In genomic region chr17:60600490-60601431, GRCh38 we compare ENCODE assay signal across 1 cellular context.
TF ChIP-seq lines count a peak whose summit lies in the region.

No MANE protein-coding gene starts in this region.

TF ChIP-seq in HEK293, 187 proteins besides CTCF, POLR2A, EP300 and RAD21 (continued from another document and continues in another):
- TF ChIP-seq ZSCAN5A (tag by site-specific recombination; IDR thresholded peaks at IDR 0.05) (no peak), ZSCAN30 (tag by site-specific recombination; IDR thresholded peaks at IDR 0.05) (0 out of 2 replicates have a peak, but pooled peaks have one; percentile 8), ZBTB21 (tag by site-specific recombination; IDR thresholded peaks at IDR 0.05) (no peak), KLF10 (tag by site-specific recombination; IDR thresholded peaks at IDR 0.05) (no peak), ZNF623 (tag by site-specific recombination; IDR thresholded peaks at IDR 0.05) (no peak), ZNF266 (tag by site-specific recombination; IDR thresholded peaks at IDR 0.05; ENCODE audit: low read depth) (no peak), PRDM10 (tag by site-specific recombination; IDR thresholded peaks at IDR 0.05) (peak; percentile 88), ZNF501 (tag by site-specific recombination; IDR thresholded peaks at IDR 0.05) (peak; percentile 46), FEZF1 (tag by site-specific recombination; IDR thresholded peaks at IDR 0.05) (no peak), ZNF18 (tag by site-specific recombination; IDR thresholded peaks at IDR 0.05) (no peak), ZNF571 (tag by site-specific recombination; IDR thresholded peaks at IDR 0.05) (no peak), ZNF776 (tag by site-specific recombination; IDR thresholded peaks at IDR 0.05; ENCODE audit: borderline replicate concordance) (no peak), ZNF830 (tag by site-specific recombination; IDR thresholded peaks at IDR 0.05; ENCODE audit: low read depth) (no peak), ZNF488 (tag by site-specific recombination; IDR thresholded peaks at IDR 0.05) (no peak), ZNF530 (tag by site-specific recombination; IDR thresholded peaks at IDR 0.05; ENCODE audit: low read depth) (no peak), ZNF585B (tag by site-specific recombination; IDR thresholded peaks at IDR 0.05) (no peak), ZNF248 (tag by site-specific recombination; IDR thresholded peaks at IDR 0.05) (no peak), MEIS1 (CRISPR knock-in tag; IDR thresholded peaks at IDR 0.05; ENCODE audit: borderline replicate concordance) (no peak), ZNF658 (tag by site-specific recombination; IDR thresholded peaks at IDR 0.05) (no peak), ZNF670 (tag by site-specific recombination; IDR thresholded peaks at IDR 0.05; ENCODE audit: low read depth) (no peak), ZNF660 (tag by site-specific recombination; IDR thresholded peaks at IDR 0.05) (peak; percentile 61; the same call in 1 of the 2 replicates), ZNF398 (tag by site-specific recombination; IDR thresholded peaks at IDR 0.05) (no peak), ZNF132 (tag by site-specific recombination; IDR thresholded peaks at IDR 0.05; ENCODE audit: borderline replicate concordance) (no peak), ZNF558 (tag by site-specific recombination; IDR thresholded peaks at IDR 0.05) (no peak), ZNF350 (tag by site-specific recombination; IDR thresholded peaks at IDR 0.05) (no peak), ZNF24 (tag by site-specific recombination; IDR thresholded peaks at IDR 0.05) (no peak), ZNF157 (tag by site-specific recombination; IDR thresholded peaks at IDR 0.05) (no peak), KLF7 (tag by site-specific recombination; IDR thresholded peaks at IDR 0.05; ENCODE audit: borderline replicate concordance) (no peak), ZNF747 (tag by site-specific recombination; IDR thresholded peaks at IDR 0.05) (no peak), ZNF704 (tag by site-specific recombination; IDR thresholded peaks at IDR 0.05) (no peak), ZBTB7A (tag by site-specific recombination; IDR thresholded peaks at IDR 0.05; ENCODE audit: low read depth) (no peak), REST (tag by site-specific recombination; IDR thresholded peaks at IDR 0.05) (no peak)
- TF ChIP-seq, protein P1, sequence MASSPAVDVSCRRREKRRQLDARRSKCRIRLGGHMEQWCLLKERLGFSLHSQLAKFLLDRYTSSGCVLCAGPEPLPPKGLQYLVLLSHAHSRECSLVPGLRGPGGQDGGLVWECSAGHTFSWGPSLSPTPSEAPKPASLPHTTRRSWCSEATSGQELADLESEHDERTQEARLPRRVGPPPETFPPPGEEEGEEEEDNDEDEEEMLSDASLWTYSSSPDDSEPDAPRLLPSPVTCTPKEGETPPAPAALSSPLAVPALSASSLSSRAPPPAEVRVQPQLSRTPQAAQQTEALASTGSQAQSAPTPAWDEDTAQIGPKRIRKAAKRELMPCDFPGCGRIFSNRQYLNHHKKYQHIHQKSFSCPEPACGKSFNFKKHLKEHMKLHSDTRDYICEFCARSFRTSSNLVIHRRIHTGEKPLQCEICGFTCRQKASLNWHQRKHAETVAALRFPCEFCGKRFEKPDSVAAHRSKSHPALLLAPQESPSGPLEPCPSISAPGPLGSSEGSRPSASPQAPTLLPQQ (tag by site-specific recombination; IDR thresholded peaks at IDR 0.05), result no peak
- TF ChIP-seq, protein P2, sequence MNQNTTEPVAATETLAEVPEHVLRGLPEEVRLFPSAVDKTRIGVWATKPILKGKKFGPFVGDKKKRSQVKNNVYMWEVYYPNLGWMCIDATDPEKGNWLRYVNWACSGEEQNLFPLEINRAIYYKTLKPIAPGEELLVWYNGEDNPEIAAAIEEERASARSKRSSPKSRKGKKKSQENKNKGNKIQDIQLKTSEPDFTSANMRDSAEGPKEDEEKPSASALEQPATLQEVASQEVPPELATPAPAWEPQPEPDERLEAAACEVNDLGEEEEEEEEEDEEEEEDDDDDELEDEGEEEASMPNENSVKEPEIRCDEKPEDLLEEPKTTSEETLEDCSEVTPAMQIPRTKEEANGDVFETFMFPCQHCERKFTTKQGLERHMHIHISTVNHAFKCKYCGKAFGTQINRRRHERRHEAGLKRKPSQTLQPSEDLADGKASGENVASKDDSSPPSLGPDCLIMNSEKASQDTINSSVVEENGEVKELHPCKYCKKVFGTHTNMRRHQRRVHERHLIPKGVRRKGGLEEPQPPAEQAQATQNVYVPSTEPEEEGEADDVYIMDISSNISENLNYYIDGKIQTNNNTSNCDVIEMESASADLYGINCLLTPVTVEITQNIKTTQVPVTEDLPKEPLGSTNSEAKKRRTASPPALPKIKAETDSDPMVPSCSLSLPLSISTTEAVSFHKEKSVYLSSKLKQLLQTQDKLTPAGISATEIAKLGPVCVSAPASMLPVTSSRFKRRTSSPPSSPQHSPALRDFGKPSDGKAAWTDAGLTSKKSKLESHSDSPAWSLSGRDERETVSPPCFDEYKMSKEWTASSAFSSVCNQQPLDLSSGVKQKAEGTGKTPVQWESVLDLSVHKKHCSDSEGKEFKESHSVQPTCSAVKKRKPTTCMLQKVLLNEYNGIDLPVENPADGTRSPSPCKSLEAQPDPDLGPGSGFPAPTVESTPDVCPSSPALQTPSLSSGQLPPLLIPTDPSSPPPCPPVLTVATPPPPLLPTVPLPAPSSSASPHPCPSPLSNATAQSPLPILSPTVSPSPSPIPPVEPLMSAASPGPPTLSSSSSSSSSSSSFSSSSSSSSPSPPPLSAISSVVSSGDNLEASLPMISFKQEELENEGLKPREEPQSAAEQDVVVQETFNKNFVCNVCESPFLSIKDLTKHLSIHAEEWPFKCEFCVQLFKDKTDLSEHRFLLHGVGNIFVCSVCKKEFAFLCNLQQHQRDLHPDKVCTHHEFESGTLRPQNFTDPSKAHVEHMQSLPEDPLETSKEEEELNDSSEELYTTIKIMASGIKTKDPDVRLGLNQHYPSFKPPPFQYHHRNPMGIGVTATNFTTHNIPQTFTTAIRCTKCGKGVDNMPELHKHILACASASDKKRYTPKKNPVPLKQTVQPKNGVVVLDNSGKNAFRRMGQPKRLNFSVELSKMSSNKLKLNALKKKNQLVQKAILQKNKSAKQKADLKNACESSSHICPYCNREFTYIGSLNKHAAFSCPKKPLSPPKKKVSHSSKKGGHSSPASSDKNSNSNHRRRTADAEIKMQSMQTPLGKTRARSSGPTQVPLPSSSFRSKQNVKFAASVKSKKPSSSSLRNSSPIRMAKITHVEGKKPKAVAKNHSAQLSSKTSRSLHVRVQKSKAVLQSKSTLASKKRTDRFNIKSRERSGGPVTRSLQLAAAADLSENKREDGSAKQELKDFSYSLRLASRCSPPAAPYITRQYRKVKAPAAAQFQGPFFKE (tag by site-specific recombination; IDR thresholded peaks at IDR 0.05; ENCODE audit: borderline replicate concordance), result no peak
